1 cellular context compared by ENCODE assay signal in genomic region chr22:41300661-41301060, GRCh38.
TF ChIP-seq lines count a peak whose summit lies in the region.

No MANE protein-coding gene starts in this region.

TF ChIP-seq in HepG2, 621 proteins besides CTCF, POLR2A, EP300 and RAD21:
- TF ChIP-seq ZNF660 (CRISPR knock-in tag; IDR thresholded peaks at IDR 0.05; ENCODE audit: borderline replicate concordance, low read depth): no peak
- 0 out of 2 replicates have a peak, but pooled peaks have one; percentile 7 for TF ChIP-seq SP4 (CRISPR knock-in tag; IDR thresholded peaks at IDR 0.05)
- no peak for TF ChIP-seq ZNF556 (CRISPR knock-in tag; IDR thresholded peaks at IDR 0.05; ENCODE audit: borderline replicate concordance)
- TF ChIP-seq LCORL (IDR thresholded peaks at IDR 0.05): no peak
- TF ChIP-seq LCORL (CRISPR knock-in tag; IDR thresholded peaks at IDR 0.05): 0 out of 2 replicates have a peak, but pooled peaks have one; percentile 7
- TF ChIP-seq ZNF280D (CRISPR knock-in tag; IDR thresholded peaks at IDR 0.05): 0 out of 2 replicates have a peak, but pooled peaks have one; percentile 6
